ENCODE assay signal across 30 cellular contexts in the genomic region with DNA sequence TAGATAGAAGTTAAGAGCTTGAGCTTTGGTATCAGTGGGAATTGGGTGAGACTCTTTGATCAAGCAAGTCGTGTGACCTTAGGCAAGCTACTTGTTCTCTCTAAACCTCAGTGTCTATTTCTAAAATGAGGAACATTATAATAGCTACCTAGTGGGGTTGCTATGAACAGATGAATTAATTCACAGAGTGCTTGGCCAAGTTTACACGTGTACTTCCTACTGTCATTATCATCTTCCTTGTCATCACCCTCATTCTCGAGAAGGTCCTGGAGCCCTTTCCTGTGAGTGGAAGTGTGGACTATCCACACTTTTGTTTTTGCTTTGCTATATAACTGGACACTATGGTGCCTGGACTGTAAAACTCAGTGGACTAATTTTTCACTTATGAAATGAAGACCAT.
"Had no signal": no experiment of that assay in that cellular context is flagged by ENCODE, and none has a peak within 500 bp of the region (broad histone marks: within the 10 kb centered on the region; RNA-seq: fewer than 3 reads in every experiment).

No MANE protein-coding gene starts in this region.

- H3K4me3 ChIP-seq: K562, MG63, Peyer's patch had no signal

- DNase-seq: activated CD4-positive, alpha-beta memory T cell treated with anti-CD3 and anti-CD28 coated beads, Interleukin-2, amount 10 ng/mL, durations not matched to agents 7 days and 5 days; activated CD4-positive, alpha-beta T cell treated with anti-CD3 and anti-CD28 coated beads for 1 hour; activated CD4-positive, alpha-beta T cell treated with anti-CD3 and anti-CD28 coated beads for 48 hours; activated CD4-positive, CD25-positive, alpha-beta regulatory T cell; activated CD8-positive, alpha-beta memory T cell treated with anti-CD3 and anti-CD28 coated beads for 24 hours; activated CD8-positive, alpha-beta memory T cell treated with anti-CD3 and anti-CD28 coated beads, Interleukin-2, amount 10 ng/mL, durations not matched to agents 7 days and 5 days; activated CD8-positive, alpha-beta memory T cell treated with anti-CD3 and anti-CD28 coated beads, Interleukin-2, amount 50 U/mL, for 48 hours; activated effector memory CD4-positive, alpha-beta T cell treated with Interleukin-2 at 50 U/mL for 16 hours; activated naive CD4-positive, alpha-beta T cell treated with anti-CD3 and anti-CD28 coated beads, Interleukin-2, amount 10 ng/mL, durations not matched to agents 7 days and 5 days; activated naive CD8-positive, alpha-beta T cell treated with anti-CD3 and anti-CD28 coated beads, Interleukin-2, amount 50 U/mL, for 24 hours; activated T-cell treated with anti-CD3 and anti-CD28 coated beads, Interleukin-2, amount 50 U/mL, for 48 hours; anterior cingulate cortex; caudate nucleus; cerebellar nuclear complex; MG63; NCI-H1092; NCI-H1436 treated with DMSO at 0.1 percent for 48 hours; NCI-H1694 treated with DMSO at 0.1 percent for 48 hours; NCI-H2029; NCI-H345; NCI-H524 treated with DMSO at 0.1 percent for 48 hours; PC-3; Peyer's patch; RPMI8226; SW 1271; T-helper 1 cell; T-helper 2 cell; T-helper 9 cell; WERI-Rb-1 had no signal

- ATAC-seq: activated CD8-positive, alpha-beta memory T cell treated with anti-CD3 and anti-CD28 coated beads, Interleukin-2, amount 10 ng/mL, durations not matched to agents 7 days and 5 days; activated naive CD8-positive, alpha-beta T cell treated with anti-CD3 and anti-CD28 coated beads, Interleukin-2, amount 50 U/mL, for 24 hours; K562; PC-3 had no signal

- H3K4me1 ChIP-seq: Peyer's patch had no signal

- H3K36me3 ChIP-seq: MG63, WERI-Rb-1 had no signal

- H3K27me3 ChIP-seq: MG63, Peyer's patch had no signal

- H3K27ac ChIP-seq: Peyer's patch, WERI-Rb-1 had no signal

- H3K9me3 ChIP-seq: MG63, Peyer's patch had no signal
